Comparison of ENCODE assay signal across 2 cellular contexts in the genomic region with DNA sequence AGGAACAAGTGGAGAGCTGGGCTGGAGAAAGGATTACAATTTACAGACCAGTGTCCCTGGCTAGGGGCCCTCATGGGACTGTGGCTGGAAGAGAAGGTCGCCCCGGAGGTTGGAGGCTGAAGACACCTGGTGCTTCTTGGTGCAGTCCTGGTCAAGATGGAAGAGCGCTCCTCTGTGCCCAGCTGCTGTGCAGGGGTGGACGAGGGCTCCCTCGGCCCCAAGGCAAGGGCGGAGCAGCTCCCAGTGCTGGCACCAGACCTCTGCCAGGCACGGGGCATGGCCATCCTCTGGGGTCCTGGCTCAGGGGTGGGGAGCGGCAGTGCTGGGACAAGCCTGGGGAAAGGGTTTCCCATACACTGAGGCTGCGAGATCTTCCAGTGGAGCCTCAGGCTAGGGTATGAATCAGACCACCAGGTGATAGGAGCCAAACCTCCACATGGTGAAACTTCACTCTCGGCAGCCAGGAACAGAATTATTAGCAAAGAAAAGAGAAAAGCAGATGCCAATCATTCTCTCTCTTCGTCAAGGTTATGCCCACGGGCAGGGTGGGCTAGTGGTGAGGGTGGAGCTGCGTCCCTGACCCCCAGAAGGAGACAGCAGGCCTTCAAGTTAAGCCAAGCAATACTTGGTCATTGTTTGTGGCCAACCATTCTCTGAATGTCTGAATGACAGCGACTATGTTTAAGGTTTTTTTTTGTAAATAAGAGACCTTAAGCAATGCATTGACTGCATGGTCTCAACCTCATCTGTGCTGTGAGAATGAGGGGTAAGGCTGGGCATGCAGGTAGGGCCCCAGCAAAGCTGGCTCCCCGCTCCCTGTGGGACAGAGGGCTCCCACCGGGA.
TF ChIP-seq lines count a peak whose summit lies in the region.

No MANE protein-coding gene starts in this region.

TF ChIP-seq in SK-N-SH, 30 proteins besides CTCF, POLR2A, EP300 and RAD21 (continued from another document):
- TF ChIP-seq, protein P1, sequence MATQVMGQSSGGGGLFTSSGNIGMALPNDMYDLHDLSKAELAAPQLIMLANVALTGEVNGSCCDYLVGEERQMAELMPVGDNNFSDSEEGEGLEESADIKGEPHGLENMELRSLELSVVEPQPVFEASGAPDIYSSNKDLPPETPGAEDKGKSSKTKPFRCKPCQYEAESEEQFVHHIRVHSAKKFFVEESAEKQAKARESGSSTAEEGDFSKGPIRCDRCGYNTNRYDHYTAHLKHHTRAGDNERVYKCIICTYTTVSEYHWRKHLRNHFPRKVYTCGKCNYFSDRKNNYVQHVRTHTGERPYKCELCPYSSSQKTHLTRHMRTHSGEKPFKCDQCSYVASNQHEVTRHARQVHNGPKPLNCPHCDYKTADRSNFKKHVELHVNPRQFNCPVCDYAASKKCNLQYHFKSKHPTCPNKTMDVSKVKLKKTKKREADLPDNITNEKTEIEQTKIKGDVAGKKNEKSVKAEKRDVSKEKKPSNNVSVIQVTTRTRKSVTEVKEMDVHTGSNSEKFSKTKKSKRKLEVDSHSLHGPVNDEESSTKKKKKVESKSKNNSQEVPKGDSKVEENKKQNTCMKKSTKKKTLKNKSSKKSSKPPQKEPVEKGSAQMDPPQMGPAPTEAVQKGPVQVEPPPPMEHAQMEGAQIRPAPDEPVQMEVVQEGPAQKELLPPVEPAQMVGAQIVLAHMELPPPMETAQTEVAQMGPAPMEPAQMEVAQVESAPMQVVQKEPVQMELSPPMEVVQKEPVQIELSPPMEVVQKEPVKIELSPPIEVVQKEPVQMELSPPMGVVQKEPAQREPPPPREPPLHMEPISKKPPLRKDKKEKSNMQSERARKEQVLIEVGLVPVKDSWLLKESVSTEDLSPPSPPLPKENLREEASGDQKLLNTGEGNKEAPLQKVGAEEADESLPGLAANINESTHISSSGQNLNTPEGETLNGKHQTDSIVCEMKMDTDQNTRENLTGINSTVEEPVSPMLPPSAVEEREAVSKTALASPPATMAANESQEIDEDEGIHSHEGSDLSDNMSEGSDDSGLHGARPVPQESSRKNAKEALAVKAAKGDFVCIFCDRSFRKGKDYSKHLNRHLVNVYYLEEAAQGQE (IDR thresholded peaks at IDR 0.05; ENCODE audit: low read depth, low read length), result no peak
- TF ChIP-seq, protein P2, sequence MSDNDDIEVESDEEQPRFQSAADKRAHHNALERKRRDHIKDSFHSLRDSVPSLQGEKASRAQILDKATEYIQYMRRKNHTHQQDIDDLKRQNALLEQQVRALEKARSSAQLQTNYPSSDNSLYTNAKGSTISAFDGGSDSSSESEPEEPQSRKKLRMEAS (IDR thresholded peaks at IDR 0.05; ENCODE audit: low read depth), result no peak
- TF ChIP-seq GABPA (IDR thresholded peaks at IDR 0.05; ENCODE audit: low read depth) (no peak), JUND (IDR thresholded peaks at IDR 0.05) (no peak), RXRA (IDR thresholded peaks at IDR 0.05; ENCODE audit: borderline replicate concordance, low read depth) (no peak), TCF12 (IDR thresholded peaks at IDR 0.05) (no peak), CHD2 (IDR thresholded peaks at IDR 0.05; ENCODE audit: low read length, partially characterized antibody) (no peak), POLR2AphosphoS5 (IDR thresholded peaks at IDR 0.05; ENCODE audit: low read depth, low read length) (no peak)
TF ChIP-seq in SK-N-SH: peak in this region for 0.

TF ChIP-seq in SK-N-SH treated with all-trans-retinoic acid at 6 μM for 48 hours, 23 proteins besides CTCF, POLR2A, EP300 and RAD21 (continued from another document):
- TF ChIP-seq, protein P3, sequence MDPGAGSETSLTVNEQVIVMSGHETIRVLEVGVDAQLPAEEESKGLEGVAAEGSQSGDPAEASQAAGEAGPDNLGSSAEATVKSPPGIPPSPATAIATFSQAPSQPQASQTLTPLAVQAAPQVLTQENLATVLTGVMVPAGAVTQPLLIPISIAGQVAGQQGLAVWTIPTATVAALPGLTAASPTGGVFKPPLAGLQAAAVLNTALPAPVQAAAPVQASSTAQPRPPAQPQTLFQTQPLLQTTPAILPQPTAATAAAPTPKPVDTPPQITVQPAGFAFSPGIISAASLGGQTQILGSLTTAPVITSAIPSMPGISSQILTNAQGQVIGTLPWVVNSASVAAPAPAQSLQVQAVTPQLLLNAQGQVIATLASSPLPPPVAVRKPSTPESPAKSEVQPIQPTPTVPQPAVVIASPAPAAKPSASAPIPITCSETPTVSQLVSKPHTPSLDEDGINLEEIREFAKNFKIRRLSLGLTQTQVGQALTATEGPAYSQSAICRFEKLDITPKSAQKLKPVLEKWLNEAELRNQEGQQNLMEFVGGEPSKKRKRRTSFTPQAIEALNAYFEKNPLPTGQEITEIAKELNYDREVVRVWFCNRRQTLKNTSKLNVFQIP (CRISPR knock-in tag; IDR thresholded peaks at IDR 0.05; ENCODE audit: borderline replicate concordance, low read depth), result no peak
- TF ChIP-seq RARB (CRISPR knock-in tag; IDR thresholded peaks at IDR 0.05) (no peak), GLIS3 (CRISPR knock-in tag; IDR thresholded peaks at IDR 0.05) (no peak), ZC3H10 (CRISPR knock-in tag; IDR thresholded peaks at IDR 0.05) (no peak), ISL1 (CRISPR knock-in tag; IDR thresholded peaks at IDR 0.05) (no peak), ZFP30 (CRISPR knock-in tag; IDR thresholded peaks at IDR 0.05) (no peak), CSDC2 (CRISPR knock-in tag; IDR thresholded peaks at IDR 0.05) (no peak), ZFP3 (CRISPR knock-in tag; IDR thresholded peaks at IDR 0.05) (no peak), TOX (CRISPR knock-in tag; IDR thresholded peaks at IDR 0.05; ENCODE audit: borderline replicate concordance) (no peak)
- TF ChIP-seq, protein P4, sequence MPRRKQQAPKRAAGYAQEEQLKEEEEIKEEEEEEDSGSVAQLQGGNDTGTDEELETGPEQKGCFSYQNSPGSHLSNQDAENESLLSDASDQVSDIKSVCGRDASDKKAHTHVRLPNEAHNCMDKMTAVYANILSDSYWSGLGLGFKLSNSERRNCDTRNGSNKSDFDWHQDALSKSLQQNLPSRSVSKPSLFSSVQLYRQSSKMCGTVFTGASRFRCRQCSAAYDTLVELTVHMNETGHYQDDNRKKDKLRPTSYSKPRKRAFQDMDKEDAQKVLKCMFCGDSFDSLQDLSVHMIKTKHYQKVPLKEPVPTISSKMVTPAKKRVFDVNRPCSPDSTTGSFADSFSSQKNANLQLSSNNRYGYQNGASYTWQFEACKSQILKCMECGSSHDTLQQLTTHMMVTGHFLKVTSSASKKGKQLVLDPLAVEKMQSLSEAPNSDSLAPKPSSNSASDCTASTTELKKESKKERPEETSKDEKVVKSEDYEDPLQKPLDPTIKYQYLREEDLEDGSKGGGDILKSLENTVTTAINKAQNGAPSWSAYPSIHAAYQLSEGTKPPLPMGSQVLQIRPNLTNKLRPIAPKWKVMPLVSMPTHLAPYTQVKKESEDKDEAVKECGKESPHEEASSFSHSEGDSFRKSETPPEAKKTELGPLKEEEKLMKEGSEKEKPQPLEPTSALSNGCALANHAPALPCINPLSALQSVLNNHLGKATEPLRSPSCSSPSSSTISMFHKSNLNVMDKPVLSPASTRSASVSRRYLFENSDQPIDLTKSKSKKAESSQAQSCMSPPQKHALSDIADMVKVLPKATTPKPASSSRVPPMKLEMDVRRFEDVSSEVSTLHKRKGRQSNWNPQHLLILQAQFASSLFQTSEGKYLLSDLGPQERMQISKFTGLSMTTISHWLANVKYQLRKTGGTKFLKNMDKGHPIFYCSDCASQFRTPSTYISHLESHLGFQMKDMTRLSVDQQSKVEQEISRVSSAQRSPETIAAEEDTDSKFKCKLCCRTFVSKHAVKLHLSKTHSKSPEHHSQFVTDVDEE (CRISPR knock-in tag; IDR thresholded peaks at IDR 0.05), result no peak
